13 cellular contexts compared by ENCODE assay signal in the genomic region with DNA sequence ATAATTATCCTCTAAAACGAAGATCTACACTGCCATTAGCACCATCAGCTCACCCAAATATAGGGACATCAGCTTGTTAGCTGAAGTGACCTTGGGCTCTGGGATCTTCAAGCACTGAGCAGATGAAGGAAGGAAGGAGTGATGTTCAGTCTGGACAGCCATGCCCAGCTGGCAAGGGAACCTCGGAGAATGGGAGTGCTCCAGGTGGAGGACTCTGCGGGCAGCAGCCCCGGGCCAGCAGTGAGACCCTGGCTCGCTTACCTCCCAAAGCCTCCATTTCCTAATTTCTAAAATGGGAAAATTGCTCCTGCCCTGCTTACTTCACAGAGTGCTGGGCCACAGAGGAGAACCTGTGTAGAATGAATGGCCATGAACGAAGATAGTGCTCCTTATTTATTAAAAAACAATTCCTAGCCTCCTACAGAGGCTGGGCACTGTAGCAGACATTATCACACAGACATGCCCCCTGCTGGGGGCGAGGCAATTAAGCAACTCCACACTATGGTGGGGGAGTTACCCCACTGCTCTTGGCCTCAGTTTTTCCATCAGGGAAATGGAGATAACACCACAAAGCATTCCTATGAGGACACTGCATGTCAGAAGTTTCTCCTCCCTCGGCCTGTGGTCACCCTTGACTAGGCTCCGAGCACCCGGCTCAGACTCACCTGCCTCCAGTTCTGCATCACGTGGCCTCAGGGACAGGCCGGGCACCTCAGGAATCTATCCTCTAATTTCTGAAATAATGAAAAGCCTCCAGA.
DNase-seq lines count a peak whose midpoint lies in the region; ATAC-seq, FAIRE-seq and TF ChIP-seq lines count a peak whose summit lies in the region.
"Had no signal": no experiment of that assay in that cellular context is flagged by ENCODE, and none has a peak within 500 bp of the region (broad histone marks: within the 10 kb centered on the region; RNA-seq: fewer than 3 reads in every experiment).

No MANE protein-coding gene starts in this region.

- no peaks in the 10 kb centered on the region for H3K36me3 Mint-ChIP-seq in neural progenitor cell

- H3K4me3 ChIP-seq in GM12878 (no peak overlapping the region), neural progenitor cell (no peak overlapping the region)
- H3K4me3 ChIP-seq: upper lobe of right lung had no signal

- peak; percentile 18 for DNase-seq in NCI-H82 (lab: John Stamatoyannopoulos, UW)
- no peak for DNase-seq in NCI-H82 treated with DMSO at 0.1 percent for 48 hours (lab: John Stamatoyannopoulos, UW; ENCODE audit: unreplicated experiment)
- peak; percentile 20 for DNase-seq in KBM-7
- no peak for DNase-seq in GM12878 (ENCODE audit: low read depth, low spot score)
- no peak for DNase-seq in neural progenitor cell (ENCODE audit: low spot score)
- DNase-seq in LoVo (ENCODE audit: low spot score): no peak
- DNase-seq in stimulated activated CD4-positive, alpha-beta T cell treated with anti-CD3 and anti-CD28 coated beads, Interleukin-15, amount 100 ng/mL, for 24 hours: no peak
- DNase-seq: ACHN, activated T-cell treated with anti-CD3 and anti-CD28 coated beads for 4 hours, H9, upper lobe of right lung had no signal

- SMC1A ChIA-PET in GM12878 (lab: Charles Lee; ENCODE audit: uncharacterized antibody, unreplicated experiment): no interaction called here

- BruUV-seq in GM12878 (replicated peaks; lab: Mats Ljungman, UMichigan): no TSS peak

- no peak for ATAC-seq in GM12878
- ATAC-seq in GM18909 (IDR thresholded peaks at IDR 0.05; ENCODE audit: poor library complexity, unreplicated experiment): no peak

- H3K9me3 ChIP-seq in GM12878 (replicated peaks; ENCODE audit: control insufficient read depth, insufficient read depth, low read length): no peaks in the 10 kb centered on the region
- no peaks in the 10 kb centered on the region for H3K9me3 ChIP-seq in neural progenitor cell (ENCODE audit: low read depth)
- H3K9me3 ChIP-seq: upper lobe of right lung had no signal

- H3K79me2 ChIP-seq in GM12878 (ENCODE audit: control insufficient read depth, insufficient read depth, low read length) (no peaks in the 10 kb centered on the region), neural progenitor cell (ENCODE audit: low read depth) (no peaks in the 10 kb centered on the region)

- TF ChIP-seq POLR2A in GM12878 (IDR thresholded peaks at IDR 0.05; ENCODE audit: low read depth, low read length): no peak

- TF ChIP-seq RAD21 in GM12878 (IDR thresholded peaks at IDR 0.05; ENCODE audit: insufficient read depth, low read depth, low read length): no peak

- RAD21 ChIA-PET in GM12878 (lab: Charles Lee; ENCODE audit: unreplicated experiment): no interaction called here

- POLR2A ChIA-PET in GM12878 (lab: Charles Lee): no interaction called here

- H4K20me1 ChIP-seq in GM12878 (ENCODE audit: control insufficient read depth, insufficient read depth): no peaks in the 10 kb centered on the region
- H4K20me1 ChIP-seq in neural progenitor cell (ENCODE audit: low read depth): no peaks in the 10 kb centered on the region

- H3F3A ChIP-seq in neural progenitor cell (ENCODE audit: low read depth): peaks cover 14% of the 10 kb centered on the region

- peak overlapping the region; percentile 3 for H3K27ac Mint-ChIP-seq in neural progenitor cell
- H3K27ac Mint-ChIP-seq: H9 had no signal

- H2AFZ ChIP-seq in GM12878 (ENCODE audit: control insufficient read depth, low read depth, low read length): no peak overlapping the region
- no peak overlapping the region for H2AFZ ChIP-seq in neural progenitor cell (replicated peaks)

- H3K36me3 ChIP-seq in GM12878 (ENCODE audit: control insufficient read depth in 2 of 2, insufficient read depth in 2 of 2, low read length in 1 of 2): peaks cover 3 to 5% of the 10 kb centered on the region in 2 experiments; a peak in 3 of 4 replicates
- no peaks in the 10 kb centered on the region for H3K36me3 ChIP-seq in neural progenitor cell
- H3K36me3 ChIP-seq: upper lobe of right lung had no signal

- H3K9ac ChIP-seq in GM12878 (ENCODE audit: control insufficient read depth, insufficient read depth, low read length) (no peak overlapping the region), neural progenitor cell (no peak overlapping the region)

- H3K4me3 Mint-ChIP-seq in neural progenitor cell: no peak overlapping the region
- H3K4me3 Mint-ChIP-seq: H9 had no signal

- no peak for TF ChIP-seq EP300 in GM12878 (IDR thresholded peaks at IDR 0.05; ENCODE audit: borderline replicate concordance in 1 of 2, control insufficient read depth in 1 of 2, low read depth in 2 of 2, low read length in 2 of 2)

- peaks cover 21% of the 10 kb centered on the region for H3K4me1 ChIP-seq in GM12878 (ENCODE audit: control insufficient read depth, insufficient read depth, low read length)
- H3K4me1 ChIP-seq in neural progenitor cell: peaks cover 9% of the 10 kb centered on the region

- peaks cover 31% of the 10 kb centered on the region for H3K4me1 Mint-ChIP-seq in neural progenitor cell

- in situ Hi-C loops in KBM-7 (cut with MboI; ENCODE audit: low pct_unique_long_range_greater_than_20kb, low sequenced_read_pairs): no loop called here
- in situ Hi-C loops in GM12878 (cut with MboI): no loop called here

- intact Hi-C loops in GM12878 (cut with micrococcal nuclease; ENCODE audit: unreplicated experiment): no loop called here

- no peak overlapping the region for H3K27ac ChIP-seq in GM12878 (ENCODE audit: control insufficient read depth, insufficient read depth)
- H3K27ac ChIP-seq in neural progenitor cell: no peak overlapping the region
- H3K27ac ChIP-seq: upper lobe of right lung had no signal

- H3K4me2 ChIP-seq in GM12878 (ENCODE audit: control insufficient read depth, insufficient read depth) (no peak overlapping the region), neural progenitor cell (no peak overlapping the region)

- H3K27me3 Mint-ChIP-seq in neural progenitor cell (ENCODE audit: insufficient read depth, low read depth): peaks cover 13% of the 10 kb centered on the region

- H3K27me3 ChIP-seq in GM12878 (replicated peaks in 1 of 2; ENCODE audit: control insufficient read depth in 2 of 2, insufficient read depth in 2 of 2, low read length in 1 of 2) (no peaks in the 10 kb centered on the region), neural progenitor cell (no peaks in the 10 kb centered on the region)
- H3K27me3 ChIP-seq: upper lobe of right lung had no signal

- CTCF ChIA-PET in GM12878 (lab: Yijun Ruan, JAX): interaction anchor here (1.2 to 2.4 kb wide), 3 partner anchors 10 to 193 kb away, joined by 3 to 8 read pairs (median 3); no protein-coding TSS in a partner anchor

- FAIRE-seq in GM12878 (lab: Jason Lieb, UNC): no peak
- FAIRE-seq: colon had no signal

- H3K9me3 Mint-ChIP-seq in neural progenitor cell: no peaks in the 10 kb centered on the region
- H3K9me3 Mint-ChIP-seq: H9 had no signal

- peak in 1 of 3 experiments; percentile 23; a peak in 1 of 6 replicates for TF ChIP-seq CTCF in GM12878 (IDR thresholded peaks at IDR 0.05 in 2 of 3, conservative IDR thresholded peaks at IDR 0.05 in 1 of 3; ENCODE audit: control insufficient read depth in 2 of 3, extremely low read depth in 1 of 3, insufficient read depth in 1 of 3, low read depth in 3 of 3, low read length in 3 of 3)
- TF ChIP-seq CTCF in neural progenitor cell (IDR thresholded peaks at IDR 0.05): no peak

- whole genome bisulfite sequencing in GM12878 (ENCODE audit: insufficient coverage, insufficient replicate concordance, low lambda C conversion rate, missing lambda C conversion rate): 63% methylated on average over 12 of the region's 12 CpGs

TF ChIP-seq in GM12878, 131 proteins besides CTCF, POLR2A, EP300 and RAD21:
- no peak for TF ChIP-seq ZBTB11 (CRISPR knock-in tag; IDR thresholded peaks at IDR 0.05)
- TF ChIP-seq IKZF1 (conservative IDR thresholded peaks at IDR 0.05): no peak
- TF ChIP-seq NFXL1 (IDR thresholded peaks at IDR 0.05; ENCODE audit: borderline replicate concordance): 0 out of 2 replicates have a peak, but pooled peaks have one; percentile 57

Comparison
In these comparisons a context has a peak if more than half of its experiments do, and no peak if none do; other contexts are left out.
1. DNase-seq: peak in NCI-H82 (single experiment) and KBM-7 (single experiment); none in NCI-H82 treated with DMSO at 0.1 percent for 48 hours (single experiment), GM12878 (single experiment), neural progenitor cell (single experiment), LoVo (single experiment) and stimulated activated CD4-positive, alpha-beta T cell treated with anti-CD3 and anti-CD28 coated beads, Interleukin-15, amount 100 ng/mL, for 24 hours (single experiment).